ENCODE assay signal across 8 cellular contexts in genomic region chr6:73579851-73580246, GRCh38. TPM values are rescaled to one million over a fixed set of nuclear protein-coding genes. Genes with fewer than 3 reads are reported as not detected.
DNase-seq lines count a peak whose midpoint lies in the region; ATAC-seq and TF ChIP-seq lines count a peak whose summit lies in the region.

No MANE protein-coding gene starts in this region.

- no peak for TF ChIP-seq POLR2A in IMR-90 (IDR thresholded peaks at IDR 0.05; ENCODE audit: low read depth, low read length)

- H3K9ac ChIP-seq in IMR-90 (ENCODE audit: low read depth, low read length) (peak overlapping the region; percentile 62), adipocyte (ENCODE audit: low read length) (peak overlapping the region; percentile 88)

- BruUV-seq in A673 (replicated peaks; lab: Mats Ljungman, UMichigan), result no TSS peak
- no TSS peak for BruUV-seq in IMR-90 (replicated peaks; lab: Mats Ljungman, UMichigan)

- peak overlapping the region; percentile 56 for H4K5ac ChIP-seq in IMR-90 (ENCODE audit: low read depth, low read length)

- H2BK5ac ChIP-seq in IMR-90 (ENCODE audit: low read depth, low read length, poor library complexity, severe bottlenecking), result peak overlapping the region; percentile 89

- peak overlapping the region; percentile 91 for H2BK120ac ChIP-seq in IMR-90 (ENCODE audit: low read depth, low read length)

- WGBS in IMR-90 (ENCODE audit: extremely low coverage in 2 of 2, insufficient read length in 1 of 2), 2 experiments, result no CpG with 5 or more reads among the region's 4 CpGs

- H3K9me3 ChIP-seq in A673 (ENCODE audit: low read depth, low read length, poor library complexity, severe bottlenecking) (peaks cover 5% of the 10 kb centered on the region), IMR-90 (ENCODE audit: control insufficient read depth, insufficient read depth, low read length) (no peaks in the 10 kb centered on the region), adipocyte (ENCODE audit: control insufficient read depth, low read length) (no peaks in the 10 kb centered on the region)

- H3K4me1 ChIP-seq in A673 (ENCODE audit: insufficient read depth, low read length, poor library complexity, severe bottlenecking) (peaks cover 17% of the 10 kb centered on the region), IMR-90 (ENCODE audit: control insufficient read depth, insufficient read depth, low read length) (peaks cover 14% of the 10 kb centered on the region), adipocyte (ENCODE audit: control insufficient read depth, insufficient read depth, low read length) (peaks cover 23% of the 10 kb centered on the region)

- peak overlapping the region; percentile 28 for H3K4me2 ChIP-seq in IMR-90 (ENCODE audit: low read depth, low read length)

- H2AK5ac ChIP-seq in IMR-90 (ENCODE audit: low read depth, low read length), result peak overlapping the region; percentile 8; the same call in 1 of the 2 replicates

- POLR2A ChIA-PET in A673 (lab: Charles Lee; ENCODE audit: low non-redundant PET) (interaction anchor here (0.7 kb wide), 1 partner anchor 119 kb away, joined by 4 read pairs; the partner anchor contains the start of gene MTO1), IMR-90 (lab: Charles Lee; ENCODE audit: unreplicated experiment) (interaction anchor here (0.5 to 2.1 kb wide), 11 partner anchors 12 to 118 kb away, joined by 3 to 35 read pairs (median 4); partner anchors contain the start of genes EEF1A1 and MTO1)

- H3K23ac ChIP-seq in IMR-90 (ENCODE audit: low read depth, low read length), result peak overlapping the region; percentile 55

- H2AFZ ChIP-seq in IMR-90 (replicated peaks; ENCODE audit: low read length, poor library complexity), result no peak overlapping the region

- in situ Hi-C loops in IMR-90 (cut with MboI; ENCODE audit: low sequenced_read_pairs), result loop anchor here (5.0 kb wide), 1 partner anchor 58 kb away; the partner anchor contains the start of gene EEF1A1

- DNase-seq in A673 (ENCODE audit: low spot score) (no peak), IMR-90 (peak; percentile 91), adipocyte (ENCODE audit: low read depth) (peak; percentile 86), left ventricle myocardium superior (no peak), pulmonary artery endothelial cell (ENCODE audit: low read depth, low spot score) (peak; percentile 46), NCI-H774 (lab: John Stamatoyannopoulos, UW) (no peak), DMS79 treated with DMSO at 0.1 percent for 48 hours (lab: John Stamatoyannopoulos, UW) (no peak)

- TF ChIP-seq RAD21 in IMR-90 (IDR thresholded peaks at IDR 0.05; ENCODE audit: low read length), result no peak

- peaks cover 6 to 11% of the 10 kb centered on the region in 2 experiments for H3K79me1 ChIP-seq in IMR-90 (ENCODE audit: low read depth in 1 of 2, low read length in 2 of 2)

- peak overlapping the region; percentile 74 for H2BK20ac ChIP-seq in IMR-90 (ENCODE audit: low read depth, low read length)

- peak; percentile 21 for ATAC-seq in GM19043 (IDR thresholded peaks at IDR 0.05; ENCODE audit: low read depth, unreplicated experiment)
- ATAC-seq in IMR-90 (ENCODE audit: low read depth), result peak; percentile 59
- ATAC-seq in left ventricle myocardium superior, result peak; percentile 73

- H3K4ac ChIP-seq in IMR-90 (ENCODE audit: low read depth, low read length), result peak overlapping the region; percentile 96

- H3K36me3 ChIP-seq in A673 (ENCODE audit: insufficient read depth, low read length, poor library complexity, severe bottlenecking) (no peaks in the 10 kb centered on the region), IMR-90 (ENCODE audit: control insufficient read depth, insufficient read depth, low read length) (no peaks in the 10 kb centered on the region), adipocyte (ENCODE audit: control insufficient read depth, insufficient read depth, low read length, severe bottlenecking) (no peaks in the 10 kb centered on the region)

- peak overlapping the region; percentile 27; the same call in 2 of the 3 replicates for H2BK15ac ChIP-seq in IMR-90 (ENCODE audit: low read depth, low read length)

- CTCF ChIA-PET in A673 (lab: Charles Lee) (interaction anchor here (0.5 to 0.7 kb wide), 3 partner anchors 65 to 81 kb away, joined by 3 to 7 read pairs (median 4); no protein-coding TSS in a partner anchor), IMR-90 (lab: Yijun Ruan, JAX) (interaction anchor here (0.6 to 1.3 kb wide), 5 partner anchors 43 to 184 kb away, joined by 3 to 8 read pairs (median 5); no protein-coding TSS in a partner anchor)

- dilution Hi-C loops in IMR-90 (cut with HindIII; ENCODE audit: low sequenced_read_pairs, unreplicated experiment), result no loop called here

- H4K20me1 ChIP-seq in IMR-90 (ENCODE audit: insufficient read depth, low read length), result no peaks in the 10 kb centered on the region

- intact Hi-C loops in A673 (cut with micrococcal nuclease; ENCODE audit: unreplicated experiment) (loop anchor here (2.0 kb wide), 1 partner anchor 59 kb away; the partner anchor contains the start of gene EEF1A1), IMR-90 (cut with micrococcal nuclease) (loop anchor here (1.0 kb wide), 1 partner anchor 59 kb away; the partner anchor contains the start of gene EEF1A1), left ventricle myocardium superior (cut with micrococcal nuclease) (no loop called here)

- H3K27me3 ChIP-seq in A673 (replicated peaks; ENCODE audit: insufficient read depth, low read depth, low read length, poor library complexity) (no peaks in the 10 kb centered on the region), IMR-90 (ENCODE audit: control insufficient read depth, insufficient read depth, low read length) (no peaks in the 10 kb centered on the region), adipocyte (replicated peaks; ENCODE audit: control insufficient read depth, insufficient read depth, low read length) (no peaks in the 10 kb centered on the region)

- peak overlapping the region; percentile 53 for H3K14ac ChIP-seq in IMR-90 (replicated peaks; ENCODE audit: low read depth, low read length)

- TF ChIP-seq CTCF in A673 (conservative IDR thresholded peaks at IDR 0.05; ENCODE audit: low read depth, low read length), result no peak
- TF ChIP-seq CTCF in IMR-90 (conservative IDR thresholded peaks at IDR 0.05; ENCODE audit: low read depth, low read length), result no peak

- H3K4me3 ChIP-seq in A673 (ENCODE audit: low read depth, low read length, poor library complexity, severe bottlenecking) (no peak overlapping the region), IMR-90 (ENCODE audit: insufficient read depth, low read depth, low read length) (no peak overlapping the region), adipocyte (ENCODE audit: low read length) (peak overlapping the region; percentile 77)

- H3K9me1 ChIP-seq in IMR-90 (ENCODE audit: insufficient read depth, low read length), result peaks cover 10% of the 10 kb centered on the region

- H3K27ac ChIP-seq in A673 (ENCODE audit: low read depth, low read length, poor library complexity, severe bottlenecking) (peak overlapping the region; percentile 95), IMR-90 (ENCODE audit: insufficient read depth, low read length) (peak overlapping the region; percentile 95)

- peak overlapping the region; percentile 94 for H3K56ac ChIP-seq in IMR-90 (ENCODE audit: extremely low read depth, insufficient read depth, low read length)

- peak overlapping the region; percentile 68 to 86 for H4K8ac ChIP-seq in IMR-90 (ENCODE audit: low read depth in 2 of 2, low read length in 2 of 2)

- H4K91ac ChIP-seq in IMR-90 (ENCODE audit: insufficient read depth, low read depth, low read length), result peak overlapping the region; percentile 83

- peak overlapping the region; percentile 66 for H2AK9ac ChIP-seq in IMR-90 (replicated peaks; ENCODE audit: low read depth, low read length, poor library complexity)

- H3K18ac ChIP-seq in IMR-90 (ENCODE audit: low read depth, low read length), result peak overlapping the region; percentile 80

TF ChIP-seq in IMR-90, 13 proteins besides CTCF, POLR2A, EP300 and RAD21:
- TF ChIP-seq MAFK (IDR thresholded peaks at IDR 0.05; ENCODE audit: low read depth, low read length), result peak; percentile 35; the same call in 1 of the 2 replicates
- TF ChIP-seq FOS (IDR thresholded peaks at IDR 0.05; ENCODE audit: low read depth, low read length), result no peak

RNA-seq across cellular contexts. Expression of gene EEF1A1, which starts 59.0 kb away (rescaled TPM):
- 9,320 and 9,713 TPM in 2 replicates for total RNA-seq in A673 (2021)
- 28,223 and 30,152 TPM in 2 replicates for total RNA-seq in IMR-90 (2012; rRNA removed)
- 11,870 and 14,757 TPM in 2 replicates for polyA plus RNA-seq in IMR-90 (2012; rRNA removed)
- polyA plus RNA-seq in IMR-90 (2012; cell fraction: cytosol; rRNA removed), result 7,454 and 10,082 TPM in 2 replicates
- polyA plus RNA-seq in IMR-90 (2012; cell fraction: nucleus; rRNA removed; ENCODE audit: low replicate concordance), result 1,642 and 5,672 TPM in 2 replicates
- 1,360 TPM for total RNA-seq in left ventricle myocardium superior
- total RNA-seq in pulmonary artery endothelial cell, result 20,734 and 25,322 TPM in 2 replicates

Comparison
In these comparisons a context has a peak if more than half of its experiments do, and no peak if none do; other contexts are left out.
1. DNase-seq: peak in IMR-90 (single experiment), adipocyte (single experiment) and pulmonary artery endothelial cell (single experiment); none in A673 (single experiment), left ventricle myocardium superior (single experiment), NCI-H774 (single experiment) and DMS79 treated with DMSO at 0.1 percent for 48 hours (single experiment).
2. ATAC-seq: peak in every context shown above with its lines; median percentile 73 in left ventricle myocardium superior; 59 in IMR-90; 21 in GM19043.